2 cellular contexts compared by ENCODE assay signal in the genomic region with DNA sequence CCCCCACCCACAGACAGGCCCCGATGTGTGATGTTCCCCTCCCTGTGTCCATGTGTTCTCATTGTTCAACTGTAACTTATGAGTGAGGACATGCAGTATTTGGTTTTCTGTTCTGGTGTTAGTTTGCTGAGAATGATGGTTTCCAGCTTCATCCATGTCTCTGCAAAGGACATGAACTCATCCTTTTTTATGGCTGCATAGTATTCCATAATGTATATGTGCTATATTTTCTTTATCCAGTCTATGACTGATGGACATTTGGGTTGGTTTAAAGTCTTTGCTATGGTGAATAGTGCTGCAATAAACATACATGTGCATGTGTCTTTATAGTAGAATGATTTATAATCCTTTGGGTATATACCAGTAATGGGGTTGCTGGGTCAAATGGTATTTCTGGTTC.
DNase-seq lines count a peak whose midpoint lies in the region; ATAC-seq, FAIRE-seq and TF ChIP-seq lines count a peak whose summit lies in the region.
"Not testable (repeated sequence)": the region's sequence is repeated elsewhere in the genome, so short reads cannot be mapped to it uniquely, and the experiment has no call there.

No MANE protein-coding gene starts in this region.

- in situ Hi-C loops in K562 (cut with MboI) = not testable (repeated sequence)

- not testable (repeated sequence) for H3K9ac ChIP-seq in K562 (ENCODE audit: insufficient read depth in 1 of 2, low read depth in 2 of 2, low read length in 2 of 2)

- TF ChIP-seq RAD21 in K562 (CRISPR knock-in tag; conservative IDR thresholded peaks at IDR 0.05 in 1 of 2, IDR thresholded peaks at IDR 0.05 in 1 of 2) = not testable (repeated sequence)

- not testable (repeated sequence) for H3K4me1 ChIP-seq in HEK293 (ENCODE audit: control insufficient read depth, insufficient read depth, low read length); K562 (replicated peaks in 1 of 2; ENCODE audit: control insufficient read depth in 2 of 2, insufficient read depth in 2 of 2, low read length in 2 of 2)

- TF ChIP-seq CTCF in HEK293 (tag by site-specific recombination; IDR thresholded peaks at IDR 0.05); K562 (IDR thresholded peaks at IDR 0.05 in 2 of 3, conservative IDR thresholded peaks at IDR 0.05 in 1 of 3; ENCODE audit: insufficient read depth in 2 of 3, low read depth in 1 of 3, low read length in 3 of 3): not testable (repeated sequence)

- TF ChIP-seq POLR2A in K562 (conservative IDR thresholded peaks at IDR 0.05) = not testable (repeated sequence)

- not testable (repeated sequence) for H3K4me2 ChIP-seq in K562 (ENCODE audit: insufficient read depth, low read length)

- not testable (repeated sequence) for H3K27ac ChIP-seq in HEK293 (ENCODE audit: extremely low read depth, low read depth, low read length); K562 (ENCODE audit: extremely low read depth, low read depth, low read length)

- H3K9me3 ChIP-seq in HEK293 (ENCODE audit: control insufficient read depth, insufficient read depth, low read depth, low read length); K562 (replicated peaks; ENCODE audit: control insufficient read depth, insufficient read depth, low read depth, low read length): not testable (repeated sequence)

- peaks cover 0 to 13% of the 10 kb centered on the region in 2 experiments; a peak in 2 of 5 replicates for H3K27me3 ChIP-seq in K562 (ENCODE audit: control insufficient read depth in 2 of 2, insufficient read depth in 2 of 2, low read length in 2 of 2)

- not testable (repeated sequence) for FAIRE-seq in K562 (lab: Jason Lieb, UNC)

- POLR2A ChIA-PET in HEK293 (lab: Yijun Ruan, JAX); K562 (lab: Yijun Ruan, JAX): not testable (repeated sequence)

- H3K36me3 ChIP-seq in HEK293 (ENCODE audit: control insufficient read depth in 2 of 2, insufficient read depth in 1 of 2, low read length in 2 of 2); K562 (ENCODE audit: control insufficient read depth, insufficient read depth, low read length): not testable (repeated sequence)

- not testable (repeated sequence) for H3K9me1 ChIP-seq in K562 (ENCODE audit: control insufficient read depth, insufficient read depth, low read length)

- BruUV-seq in K562 (replicated peaks; lab: Mats Ljungman, UMichigan) = not testable (repeated sequence)

- CTCF ChIA-PET in HEK293 (lab: Yijun Ruan, JAX); K562 (lab: Yijun Ruan, JAX; ENCODE audit: low intra/inter-chr PET ratio): not testable (repeated sequence)

- H4K20me1 ChIP-seq in K562 (replicated peaks; ENCODE audit: control insufficient read depth, insufficient read depth, low read length) = not testable (repeated sequence)

- intact Hi-C loops in K562 (cut with micrococcal nuclease) = not testable (repeated sequence)

- not testable (repeated sequence) for TF ChIP-seq EP300 in K562 (IDR thresholded peaks at IDR 0.05; ENCODE audit: low read length)

- not testable (repeated sequence) for H3K79me2 ChIP-seq in K562 (ENCODE audit: control insufficient read depth, insufficient read depth, low read length)

- not testable (repeated sequence) for H2AFZ ChIP-seq in K562 (ENCODE audit: low read depth, low read length)

- WGBS in K562 (ENCODE audit: insufficient coverage, low coverage, missing lambda C conversion rate) = 12% methylated on average over 1 of the region's 1 CpG

- H3K4me3 ChIP-seq in HEK293 (ENCODE audit: low read depth, low read length); K562: not testable (repeated sequence)

- not testable (repeated sequence) for DNase-seq in K562 (ENCODE audit: extremely low read depth in 1 of 4, low spot score in 3 of 4)

- not testable (repeated sequence) for ATAC-seq in K562

TF ChIP-seq in HEK293, 187 proteins besides CTCF, POLR2A, EP300 and RAD21:
- peak; percentile 92 for TF ChIP-seq ZNF146 (tag by site-specific recombination; IDR thresholded peaks at IDR 0.05)

TF ChIP-seq in K562, 482 proteins besides CTCF, POLR2A, EP300 and RAD21:
- TF ChIP-seq ZNF146 (CRISPR knock-in tag; IDR thresholded peaks at IDR 0.05; ENCODE audit: unreplicated experiment) = peak; percentile 64
- TF ChIP-seq RBM25 (IDR thresholded peaks at IDR 0.05; ENCODE audit: low read depth, low read length, severe bottlenecking) = peak; percentile 15
